ENCODE assay signal across 3 cellular contexts in genomic region chr12:66085213-66085612, GRCh38.
TF ChIP-seq lines count a peak whose summit lies in the region.

No MANE protein-coding gene starts in this region.

TF ChIP-seq in HepG2, 621 proteins besides CTCF, POLR2A, EP300 and RAD21:
- TF ChIP-seq ZNF512 (CRISPR knock-in tag; IDR thresholded peaks at IDR 0.05) (no peak), ZNF768 (CRISPR knock-in tag; IDR thresholded peaks at IDR 0.05) (peak; percentile 54; the same call in 1 of the 2 replicates)

TF ChIP-seq in HEK293, 187 proteins besides CTCF, POLR2A, EP300 and RAD21:
- no peak for TF ChIP-seq HOXA7 (CRISPR knock-in tag; IDR thresholded peaks at IDR 0.05; ENCODE audit: borderline replicate concordance)
- 0 out of 2 replicates have a peak, but pooled peaks have one; percentile 10 for TF ChIP-seq ZNF768 (tag by site-specific recombination; IDR thresholded peaks at IDR 0.05)
TF ChIP-seq in HEK293: peak in this region for 1.

TF ChIP-seq in K562, 482 proteins besides CTCF, POLR2A, EP300 and RAD21:
- TF ChIP-seq ELF4 (CRISPR knock-in tag; IDR thresholded peaks at IDR 0.05) (no peak), ZNF589 (CRISPR knock-in tag; IDR thresholded peaks at IDR 0.05; ENCODE audit: low read depth) (no peak), RFX5 (IDR thresholded peaks at IDR 0.05; ENCODE audit: low read depth, low read length) (no peak), ETV6 (IDR thresholded peaks at IDR 0.05; ENCODE audit: borderline replicate concordance in 1 of 2, low read depth in 2 of 2, low read length in 1 of 2) (no peak), ETV6 (CRISPR knock-in tag; IDR thresholded peaks at IDR 0.05; ENCODE audit: borderline replicate concordance) (no peak), BCOR (IDR thresholded peaks at IDR 0.05) (peak; percentile 39; the same call in 1 of the 2 replicates), ZFP36 (IDR thresholded peaks at IDR 0.05; ENCODE audit: low read depth, low read length, partially characterized antibody) (peak; percentile 58), ZNF311 (CRISPR knock-in tag; IDR thresholded peaks at IDR 0.05) (no peak), TFE3 (CRISPR knock-in tag; IDR thresholded peaks at IDR 0.05) (no peak), SRSF9 (IDR thresholded peaks at IDR 0.05; ENCODE audit: borderline replicate concordance, low read depth, low read length) (no peak), ARID3A (IDR thresholded peaks at IDR 0.05; ENCODE audit: borderline replicate concordance, low read depth, low read length) (no peak), GTF2E2 (tag; IDR thresholded peaks at IDR 0.05) (no peak), RBM25 (IDR thresholded peaks at IDR 0.05; ENCODE audit: low read depth, low read length, severe bottlenecking) (peak; percentile 90), ZNF444 (CRISPR knock-in tag; IDR thresholded peaks at IDR 0.05) (no peak), ARID1B (IDR thresholded peaks at IDR 0.05) (no peak)
